Comparison of ENCODE assay signal across 12 cellular contexts in the genomic region with DNA sequence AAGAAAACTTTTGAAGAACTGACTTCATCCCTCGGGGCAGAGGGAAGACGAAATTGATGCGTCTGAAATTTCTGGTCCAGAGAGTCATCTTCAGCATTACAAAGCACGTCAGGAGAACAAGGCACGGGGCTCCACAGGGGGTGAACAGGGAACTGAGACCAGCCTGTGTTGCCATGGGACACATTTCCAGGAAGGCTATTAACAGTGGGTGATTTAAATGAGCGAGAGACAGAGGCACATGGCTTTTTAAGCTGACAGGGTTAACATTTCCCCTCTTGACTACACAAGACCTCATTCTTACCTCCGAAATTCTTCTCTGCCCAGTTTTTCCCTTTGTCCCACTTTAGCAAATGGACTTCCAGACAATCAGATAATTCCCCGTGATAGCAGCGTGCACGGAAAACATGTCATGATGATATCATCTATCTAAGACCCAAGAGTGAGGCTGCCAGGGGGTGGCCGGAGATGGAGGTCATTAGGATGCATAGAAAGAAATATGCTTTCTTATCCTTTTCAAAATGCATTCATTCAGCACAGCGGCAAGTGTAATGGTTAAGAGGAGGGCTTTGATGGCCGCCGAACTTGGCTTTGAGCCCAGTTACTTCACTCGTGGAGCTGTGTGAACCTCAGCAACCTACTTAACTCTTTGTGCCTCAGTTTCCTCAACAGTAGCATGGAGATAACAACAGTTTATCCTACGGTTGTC.
A peak's percentile ranks its signal among the peaks of the same experiment; 100 is the strongest.
DNase-seq lines count a peak whose midpoint lies in the region; ATAC-seq and TF ChIP-seq lines count a peak whose summit lies in the region.
"Had no signal": no experiment of that assay in that cellular context is flagged by ENCODE, and none has a peak within 500 bp of the region (broad histone marks: within the 10 kb centered on the region; RNA-seq: fewer than 3 reads in every experiment).

No MANE protein-coding gene starts in this region.

- peaks cover 21% of the 10 kb centered on the region for H3K4me1 ChIP-seq in HUES48 (ENCODE audit: control insufficient read depth, insufficient read depth, low read length)
- peaks cover 54% of the 10 kb centered on the region for H3K4me1 ChIP-seq in adipocyte (ENCODE audit: control insufficient read depth, insufficient read depth, low read length)
- H3K4me1 ChIP-seq in heart right ventricle = peaks cover 13 to 91% (median 65%) of the 10 kb centered on the region in 9 donors
- H3K4me1 ChIP-seq in psoas muscle = peaks cover 15% of the 10 kb centered on the region
- no peaks in the 10 kb centered on the region for H3K4me1 ChIP-seq in colonic mucosa

- no peaks in the 10 kb centered on the region for H3K27me3 ChIP-seq in HUES48 (ENCODE audit: control insufficient read depth, insufficient read depth, low read length)
- H3K27me3 ChIP-seq in adipocyte (replicated peaks; ENCODE audit: control insufficient read depth, insufficient read depth, low read length) = no peaks in the 10 kb centered on the region
- no peaks in the 10 kb centered on the region for H3K27me3 ChIP-seq in heart right ventricle
- H3K27me3 ChIP-seq in psoas muscle (ENCODE audit: insufficient read depth in 3 of 3, low read length in 2 of 3) = peaks cover 0 to 4% (median 0%) of the 10 kb centered on the region in 3 donors
- H3K27me3 ChIP-seq in colonic mucosa = no peaks in the 10 kb centered on the region

- DNase-seq in adipocyte (ENCODE audit: low read depth) = no peak
- peak; percentile 30 to 55 for DNase-seq in heart right ventricle
- DNase-seq in psoas muscle = no peak
- no peak for DNase-seq in colonic mucosa
- no peak for DNase-seq in kidney glomerular epithelial cell (lab: John Stamatoyannopoulos, UW)
- no peak for DNase-seq in RPMI8226
- DNase-seq: activated CD8-positive, alpha-beta T cell treated with anti-CD3 and anti-CD28 coated beads, Interleukin-2, amount 10 ng/mL, durations not matched to agents 7 days and 5 days; central memory CD4-positive, alpha-beta T cell; COR-L47 had no signal

- 13 to 15% methylated on average over 16 of the region's 16 CpGs for WGBS in heart right ventricle, 2 donors
- WGBS in psoas muscle, 3 donors = 13 to 18% (median 17%) methylated on average over 16 of the region's 16 CpGs

- H3K27ac ChIP-seq in HUES48 (ENCODE audit: low read depth, low read length) (peak overlapping the region; percentile 40), heart right ventricle (peak overlapping the region in 9 of 10 donors; percentile 1 to 75 (median 52)), psoas muscle (peak overlapping the region; percentile 30), colonic mucosa (no peak overlapping the region)

- H3K9ac ChIP-seq in HUES48 (ENCODE audit: low read depth, low read length) = no peak overlapping the region
- H3K9ac ChIP-seq in adipocyte (ENCODE audit: low read length) = peak overlapping the region; percentile 57
- no peak overlapping the region for H3K9ac ChIP-seq in colonic mucosa (ENCODE audit: low read depth in 2 of 2, low read length in 2 of 2)

- H3K36me3 ChIP-seq in HUES48 (ENCODE audit: control insufficient read depth, insufficient read depth, low read length) = no peaks in the 10 kb centered on the region
- H3K36me3 ChIP-seq in adipocyte (ENCODE audit: control insufficient read depth, insufficient read depth, low read length, severe bottlenecking) = peaks cover 8% of the 10 kb centered on the region
- H3K36me3 ChIP-seq in heart right ventricle = no peaks in the 10 kb centered on the region
- H3K36me3 ChIP-seq in psoas muscle (ENCODE audit: insufficient read depth in 1 of 2, low read depth in 1 of 2) = no peaks in the 10 kb centered on the region
- H3K36me3 ChIP-seq in colonic mucosa = no peaks in the 10 kb centered on the region

- no peak overlapping the region for H3K4me3 ChIP-seq in HUES48 (ENCODE audit: low read depth, low read length)
- H3K4me3 ChIP-seq in adipocyte (ENCODE audit: low read length) = peak overlapping the region; percentile 43
- H3K4me3 ChIP-seq in heart right ventricle = peak overlapping the region in 7 of 10 donors; percentile 1 to 40 (median 11)
- peak overlapping the region; percentile 14 for H3K4me3 ChIP-seq in psoas muscle
- no peak overlapping the region for H3K4me3 ChIP-seq in colonic mucosa

- intact Hi-C loops in heart right ventricle (cut with DNase I) = loop anchor here in 2 of 10 donors (2.0 to 5.0 kb wide), 2 partner anchors 14 to 48 kb away; no protein-coding TSS in a partner anchor
- intact Hi-C loops in psoas muscle (cut with DNase I) = no loop called here
- intact Hi-C loops in colonic mucosa (cut with DNase I) = no loop called here

- TF ChIP-seq CTCF in heart right ventricle (IDR thresholded peaks at IDR 0.05) = no peak
- TF ChIP-seq CTCF in psoas muscle (IDR thresholded peaks at IDR 0.05) = no peak
- no peak for TF ChIP-seq CTCF in colonic mucosa (IDR thresholded peaks at IDR 0.05)

- H3K9me3 ChIP-seq in HUES48 (ENCODE audit: control insufficient read depth, insufficient read depth, low read length) (no peaks in the 10 kb centered on the region), adipocyte (ENCODE audit: control insufficient read depth, low read length) (no peaks in the 10 kb centered on the region), heart right ventricle (no peaks in the 10 kb centered on the region), psoas muscle (no peaks in the 10 kb centered on the region), colonic mucosa (no peaks in the 10 kb centered on the region)

- peak in 7 of 8 donors; percentile 21 to 69 (median 51) for ATAC-seq in heart right ventricle
- no peak for ATAC-seq in psoas muscle
- no peak for ATAC-seq in HG03571 (IDR thresholded peaks at IDR 0.05; ENCODE audit: unreplicated experiment)
- ATAC-seq: activated CD8-positive, alpha-beta T cell treated with anti-CD3 and anti-CD28 coated beads, Interleukin-2, amount 10 ng/mL, durations not matched to agents 7 days and 5 days; Panc1 had no signal

Comparison
In these comparisons a context has a peak if more than half of its experiments do, and no peak if none do; other contexts are left out.
1. H3K4me3 ChIP-seq: peak in adipocyte (single experiment), heart right ventricle (7 of 10) and psoas muscle (single experiment); none in HUES48 (single experiment) and colonic mucosa (single experiment).
2. DNase-seq: peak in heart right ventricle (2 of 2); none in adipocyte (single experiment), psoas muscle (0 of 2), colonic mucosa (single experiment), kidney glomerular epithelial cell (single experiment) and RPMI8226 (single experiment).
3. ATAC-seq: peak in heart right ventricle (7 of 8); none in psoas muscle (0 of 4) and HG03571 (single experiment).